ENCODE assay signal across 20 cellular contexts in the genomic region with DNA sequence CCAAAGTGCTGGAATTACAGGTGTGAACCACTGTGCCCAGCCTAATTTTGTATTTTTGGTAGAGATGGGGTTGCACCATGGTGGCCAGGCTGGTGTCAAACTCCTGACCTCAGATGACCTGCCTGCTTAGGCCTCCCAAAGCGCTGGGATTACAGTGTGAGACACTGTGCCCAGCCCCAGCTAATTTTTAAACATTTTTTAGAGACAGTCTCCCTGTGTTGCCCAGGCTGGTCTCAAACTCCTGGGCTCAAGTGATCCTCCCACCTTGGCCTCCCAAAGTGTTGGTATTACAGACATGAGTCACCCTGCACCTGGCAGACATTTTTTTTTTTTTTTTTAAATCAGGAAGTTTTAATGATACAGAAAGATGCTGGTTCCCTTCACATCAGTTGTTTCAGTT. TPM values are rescaled to one million over a fixed set of nuclear protein-coding genes. Genes with fewer than 3 reads are reported as not detected.
A peak's percentile ranks its signal among the peaks of the same experiment; 100 is the strongest.
DNase-seq lines count a peak whose midpoint lies in the region; ATAC-seq, FAIRE-seq and TF ChIP-seq lines count a peak whose summit lies in the region.
"Had no signal": no experiment of that assay in that cellular context is flagged by ENCODE, and none has a peak within 500 bp of the region (broad histone marks: within the 10 kb centered on the region; RNA-seq: fewer than 3 reads in every experiment).

No MANE protein-coding gene starts in this region.

- H3K4me2 ChIP-seq in A549, result no peak overlapping the region
- H3K4me2 ChIP-seq in OCI-LY1 (ENCODE audit: low read length), result no peak overlapping the region

- H3K9ac ChIP-seq in OCI-LY1 (ENCODE audit: low read length), result no peak overlapping the region

- FAIRE-seq in A549 (lab: Jason Lieb, UNC), result no peak
- peak; percentile 65 for FAIRE-seq in GM12892 (lab: Jason Lieb, UNC)
- FAIRE-seq: HTR-8/SVneo, urothelium cell line had no signal

- H3K27me3 ChIP-seq in OCI-LY1 (ENCODE audit: insufficient read depth, low read length) (no peaks in the 10 kb centered on the region), neutrophil (no peaks in the 10 kb centered on the region)
- H3K27me3 ChIP-seq: brain microvascular endothelial cell, suprapubic skin had no signal

- peaks cover 44% of the 10 kb centered on the region for H3K36me3 ChIP-seq in OCI-LY1 (ENCODE audit: insufficient read depth, low read length)
- peaks cover 91% of the 10 kb centered on the region for H3K36me3 ChIP-seq in neutrophil

- WGBS in A549 (ENCODE audit: missing lambda C conversion rate), result 81% methylated on average over 1 of the region's 1 CpG

- DNase-seq in A549 (ENCODE audit: low read depth in 1 of 2, low spot score in 1 of 2) (no peak), GM12892 (ENCODE audit: insufficient read length) (no peak), RWPE1 (ENCODE audit: low spot score) (no peak), HuH-7.5 (ENCODE audit: low spot score) (no peak), occipital lobe (lab: John Stamatoyannopoulos, UW) (no peak)
- DNase-seq: activated naive CD4-positive, alpha-beta T cell treated with anti-CD3 and anti-CD28 coated beads for 36 hours; brain microvascular endothelial cell; kidney glomerular epithelial cell; NCI-H1105 treated with DMSO at 0.1 percent for 48 hours; NCI-H2029 treated with DMSO at 0.1 percent for 48 hours; NCI-H2227 treated with DMSO at 0.1 percent for 48 hours; NCI-H69; stimulated activated CD4-positive, alpha-beta T cell treated with anti-CD3 and anti-CD28 coated beads, Interleukin-2, amount 100 ng/mL, for 24 hours had no signal

- TF ChIP-seq POLR2A in A549 (IDR thresholded peaks at IDR 0.05; ENCODE audit: low read length) (no peak), GM12892 (IDR thresholded peaks at IDR 0.05; ENCODE audit: low read depth, low read length) (no peak)

- H3K9me3 ChIP-seq in A549, result no peaks in the 10 kb centered on the region
- no peaks in the 10 kb centered on the region for H3K9me3 ChIP-seq in OCI-LY1 (ENCODE audit: low read length)
- H3K9me3 ChIP-seq in neutrophil, result no peaks in the 10 kb centered on the region
- H3K9me3 ChIP-seq: suprapubic skin had no signal

- H3K4me1 ChIP-seq in A549 (peaks cover 27% of the 10 kb centered on the region), OCI-LY1 (ENCODE audit: insufficient read depth, low read length, severe bottlenecking) (peaks cover 15% of the 10 kb centered on the region), neutrophil (ENCODE audit: control insufficient read depth in 1 of 2, insufficient read depth in 1 of 2, low read depth in 1 of 2, low read length in 1 of 2) (peaks cover 10 to 14% of the 10 kb centered on the region in 2 experiments)
- H3K4me1 ChIP-seq: suprapubic skin had no signal

- TF ChIP-seq RAD21 in A549 (conservative IDR thresholded peaks at IDR 0.05 in 1 of 2, IDR thresholded peaks at IDR 0.05 in 1 of 2), result no peak

- no peak for ATAC-seq in A549

- POLR2A ChIA-PET in A549 (lab: Yijun Ruan, JAX), result no interaction called here
- POLR2A ChIA-PET in RWPE1 (lab: Yijun Ruan, JAX; ENCODE audit: low non-redundant PET), result no interaction called here

- no peaks in the 10 kb centered on the region for H3K9me2 ChIP-seq in OCI-LY1 (ENCODE audit: low read depth, low read length)

- TF ChIP-seq CTCF in A549 (IDR thresholded peaks at IDR 0.05), result no peak
- TF ChIP-seq CTCF in OCI-LY1 (IDR thresholded peaks at IDR 0.05; ENCODE audit: low read length), result no peak
- no peak for TF ChIP-seq CTCF in neutrophil (IDR thresholded peaks at IDR 0.05)
- no peak for TF ChIP-seq CTCF in RWPE1 (conservative IDR thresholded peaks at IDR 0.05; ENCODE audit: low read depth)

- H3K27ac ChIP-seq in A549, result 0 out of 6 replicates have a peak overlapping the region, but pooled peaks of 1 of the 2 experiments have one; percentile 10
- peak overlapping the region; percentile 85 for H3K27ac ChIP-seq in OCI-LY1 (ENCODE audit: low read depth, low read length, poor library complexity, severe bottlenecking)
- peak overlapping the region; percentile 15 for H3K27ac ChIP-seq in neutrophil
- no peak overlapping the region for H3K27ac ChIP-seq in RWPE1
- H3K27ac ChIP-seq: brain microvascular endothelial cell, C4-2B, suprapubic skin had no signal

- H4K20me1 ChIP-seq in OCI-LY1 (ENCODE audit: insufficient read depth, low read length), result no peaks in the 10 kb centered on the region

- H3F3A ChIP-seq in OCI-LY1 (ENCODE audit: insufficient read depth, low read length), result peaks cover 13% of the 10 kb centered on the region

- H3K79me2 ChIP-seq in OCI-LY1 (ENCODE audit: insufficient read depth, low read length), result no peaks in the 10 kb centered on the region

- no peak overlapping the region for H3K4me3 ChIP-seq in A549
- no peak overlapping the region for H3K4me3 ChIP-seq in OCI-LY1 (ENCODE audit: low read depth, low read length, poor library complexity, severe bottlenecking)
- no peak overlapping the region for H3K4me3 ChIP-seq in neutrophil (ENCODE audit: low read depth in 1 of 2, low read length in 1 of 2)
- H3K4me3 ChIP-seq: lung, suprapubic skin had no signal

- no peak for TF ChIP-seq EP300 in A549 (IDR thresholded peaks at IDR 0.05)

- no peak overlapping the region for H2AFZ ChIP-seq in OCI-LY1 (ENCODE audit: low read length)

- CTCF ChIA-PET in A549 (lab: Yijun Ruan, JAX), result no interaction called here
- CTCF ChIA-PET in RWPE1 (lab: Yijun Ruan, JAX), result interaction anchor here (0.5 to 0.7 kb wide), 2 partner anchors 422 to 1788 kb away, joined by 3 to 5 read pairs; no protein-coding TSS in a partner anchor

TF ChIP-seq in A549, 52 proteins besides CTCF, POLR2A, EP300 and RAD21:
- no peak for TF ChIP-seq FOSL2 (IDR thresholded peaks at IDR 0.05)
- peak; percentile 34; the same call in 1 of the 2 replicates for TF ChIP-seq FOSL2 (CRISPR knock-in tag; IDR thresholded peaks at IDR 0.05)
- no peak for TF ChIP-seq JUNB (IDR thresholded peaks at IDR 0.05)

RNA-seq across cellular contexts. Expression of a gene that starts 15.5 kb away (rescaled TPM):
- 88.6 and 94.3 TPM in 2 replicates for polyA plus RNA-seq in A549 (2011; rRNA removed)
- polyA plus RNA-seq in A549 (2012; cell fraction: cytosol; rRNA removed), result 41.4 and 43.8 TPM in 2 replicates
- polyA plus RNA-seq in A549 (2012; cell fraction: nucleus; rRNA removed), result 22.6 and 26.0 TPM in 2 replicates
- polyA plus RNA-seq in A549 (2017; fragmentation: RNase III; extraction: RNeasy Plus Mini Kit Qiagen cat#74134 plus additional on column Dnase treatment), result 47.1 to 49.7 TPM (median 48.4 TPM) in 3 replicates
- 47.4 and 66.9 TPM in 2 replicates for polyA minus RNA-seq in A549 (2011; rRNA and poly(A)+ RNA removed)
- polyA plus RNA-seq in GM12892 (2012; ENCODE audit: missing spikeins), result 21.8 TPM
- 53.7 TPM for total RNA-seq in occipital lobe

RNA-seq across cellular contexts. Expression of a gene that starts 38.8 kb away (rescaled TPM):
- polyA plus RNA-seq in A549 (2011; rRNA removed) (71.0 and 134 TPM in 2 replicates), A549 (2017; fragmentation: RNase III; extraction: RNeasy Plus Mini Kit Qiagen cat#74134 plus additional on column Dnase treatment) (144 to 154 TPM (median 152 TPM) in 3 replicates)
- polyA plus RNA-seq in A549 (2012; cell fraction: cytosol; rRNA removed), result 18.8 and 19.5 TPM in 2 replicates
- 18.9 and 40.6 TPM in 2 replicates for polyA plus RNA-seq in A549 (2012; cell fraction: nucleus; rRNA removed)
- polyA minus RNA-seq in A549 (2011; rRNA and poly(A)+ RNA removed), result 75.2 and 82.9 TPM in 2 replicates
- polyA plus RNA-seq in GM12892 (2012; ENCODE audit: missing spikeins), result 95.0 TPM
- 81.6 TPM for total RNA-seq in occipital lobe

RNA-seq across cellular contexts. Expression of a gene that starts 46.1 kb away (rescaled TPM):
- polyA plus RNA-seq in A549 (2011; rRNA removed), result 59.4 and 66.0 TPM in 2 replicates
- 38.8 and 43.5 TPM in 2 replicates for polyA plus RNA-seq in A549 (2012; cell fraction: cytosol; rRNA removed)
- 21.4 and 32.5 TPM in 2 replicates for polyA plus RNA-seq in A549 (2012; cell fraction: nucleus; rRNA removed)
- 39.3 to 44.2 TPM (median 42.7 TPM) in 3 replicates for polyA plus RNA-seq in A549 (2017; fragmentation: RNase III; extraction: RNeasy Plus Mini Kit Qiagen cat#74134 plus additional on column Dnase treatment)
- 22.5 and 30.3 TPM in 2 replicates for polyA minus RNA-seq in A549 (2011; rRNA and poly(A)+ RNA removed)
- 40.4 TPM for polyA plus RNA-seq in GM12892 (2012; ENCODE audit: missing spikeins)
- 22.6 TPM for total RNA-seq in occipital lobe

RNA-seq across cellular contexts. Expression of a gene that starts 59.2 kb away (rescaled TPM):
- polyA plus RNA-seq in A549 (2011; rRNA removed) (673 and 678 TPM in 2 replicates), A549 (2017; fragmentation: RNase III; extraction: RNeasy Plus Mini Kit Qiagen cat#74134 plus additional on column Dnase treatment) (432 to 442 TPM (median 432 TPM) in 3 replicates)
- polyA plus RNA-seq in A549 (2012; cell fraction: cytosol; rRNA removed), result 330 and 382 TPM in 2 replicates
- polyA plus RNA-seq in A549 (2012; cell fraction: nucleus; rRNA removed), result 111 and 130 TPM in 2 replicates
- 175 and 275 TPM in 2 replicates for polyA minus RNA-seq in A549 (2011; rRNA and poly(A)+ RNA removed)
- 290 TPM for polyA plus RNA-seq in GM12892 (2012; ENCODE audit: missing spikeins)
- total RNA-seq in occipital lobe, result 92.8 TPM
